Comparison of ENCODE assay signal across 21 cellular contexts in genomic region chr10:44392420-44392819, GRCh38. TPM values are rescaled to one million over a fixed set of nuclear protein-coding genes. Genes with fewer than 3 reads are reported as not detected.
DNase-seq lines count a peak whose midpoint lies in the region; ATAC-seq and TF ChIP-seq lines count a peak whose summit lies in the region.
"Had no signal": no experiment of that assay in that cellular context is flagged by ENCODE, and none has a peak within 500 bp of the region (broad histone marks: within the 10 kb centered on the region; RNA-seq: fewer than 3 reads in every experiment).

No MANE protein-coding gene starts in this region.

- no peak overlapping the region for H3K27ac Mint-ChIP-seq in glutamatergic neuron (ENCODE audit: unreplicated experiment)
- H3K27ac Mint-ChIP-seq: CD14-positive monocyte; CD4-positive, alpha-beta T cell; CD8-positive, alpha-beta memory T cell had no signal

- no peaks in the 10 kb centered on the region for H3K4me1 ChIP-seq in upper lobe of right lung
- H3K4me1 ChIP-seq: A549, BE2C, HAP-1 had no signal

- H3K4me3 ChIP-seq in upper lobe of right lung = no peak overlapping the region
- H3K4me3 ChIP-seq: A549; BLaER1 treated with 17β-estradiol and CSF1 and Interleukin-3, amounts not matched to agents 10 nM and 100 nM; HAP-1 had no signal

- no peak for ATAC-seq in HG03457 (IDR thresholded peaks at IDR 0.05; ENCODE audit: unreplicated experiment)
- ATAC-seq in upper lobe of right lung = no peak
- ATAC-seq: A549 had no signal

- TF ChIP-seq CTCF in glutamatergic neuron (IDR thresholded peaks at IDR 0.05; ENCODE audit: partially characterized antibody, unreplicated experiment) (no peak), upper lobe of right lung (IDR thresholded peaks at IDR 0.05) (no peak)

- no peaks in the 10 kb centered on the region for H3K9me3 ChIP-seq in upper lobe of right lung
- H3K9me3 ChIP-seq: A549; BE2C; BLaER1 treated with 17β-estradiol and CSF1 and Interleukin-3, amounts not matched to agents 10 nM and 100 nM; HAP-1 had no signal

- intact Hi-C loops in upper lobe of right lung (cut with DNase I) = loop anchor here (5.0 kb wide), 1 partner anchor 710 kb away; no protein-coding TSS in a partner anchor

- POLR2A ChIA-PET in HEK293T (lab: Yijun Ruan, JAX) = no interaction called here

- CTCF ChIA-PET in HEK293T (lab: Yijun Ruan, JAX) = interaction anchor here (1.1 to 1.2 kb wide), 3 partner anchors 64 to 465 kb away, joined by 3 read pairs; no protein-coding TSS in a partner anchor

- no peaks in the 10 kb centered on the region for H3K27me3 ChIP-seq in upper lobe of right lung
- H3K27me3 ChIP-seq: BE2C had no signal

- no peaks in the 10 kb centered on the region for H3K36me3 Mint-ChIP-seq in glutamatergic neuron (ENCODE audit: unreplicated experiment)
- H3K36me3 Mint-ChIP-seq: CD14-positive monocyte; CD8-positive, alpha-beta memory T cell had no signal

- DNase-seq in HEK293T (ENCODE audit: extremely low spot score) (no peak), glutamatergic neuron (no peak), retina (peak; percentile 0), upper lobe of right lung (no peak), HPDE6-E6E7 (ENCODE audit: extremely low spot score) (no peak)
- no peak for DNase-seq in stimulated activated naive CD4-positive, alpha-beta T cell treated with Interleukin-2 at 50 U/mL for 16 hours (lab: John Stamatoyannopoulos, UW)
- DNase-seq: 8988T; ACHN; AML-193; BE2C; CD4-positive, alpha-beta T cell; CD8-positive, alpha-beta memory T cell; DMS 273 treated with DMSO at 0.1 percent for 48 hours; DMS79; GDM1; GOT3 had no signal

- peaks cover 6% of the 10 kb centered on the region for H3K9me3 Mint-ChIP-seq in glutamatergic neuron (ENCODE audit: unreplicated experiment)
- H3K9me3 Mint-ChIP-seq: CD4-positive, alpha-beta T cell had no signal

- H3K4me1 Mint-ChIP-seq in glutamatergic neuron (ENCODE audit: low read depth, unreplicated experiment) = peaks cover 2% of the 10 kb centered on the region
- H3K4me1 Mint-ChIP-seq: CD14-positive monocyte; CD8-positive, alpha-beta memory T cell had no signal

- no peak overlapping the region for H3K27ac ChIP-seq in upper lobe of right lung
- H3K27ac ChIP-seq: A549; BLaER1 treated with 17β-estradiol and CSF1 and Interleukin-3, amounts not matched to agents 10 nM and 100 nM had no signal

- H3K36me3 ChIP-seq in upper lobe of right lung = no peaks in the 10 kb centered on the region
- H3K36me3 ChIP-seq: BE2C; BLaER1 treated with 17β-estradiol and CSF1 and Interleukin-3, amounts not matched to agents 10 nM and 100 nM; HAP-1 had no signal

- peaks cover 6% of the 10 kb centered on the region for H3K27me3 Mint-ChIP-seq in glutamatergic neuron (ENCODE audit: unreplicated experiment)

- peak overlapping the region; percentile 9 for H3K4me3 Mint-ChIP-seq in glutamatergic neuron (ENCODE audit: unreplicated experiment)
- H3K4me3 Mint-ChIP-seq: CD14-positive monocyte; CD4-positive, alpha-beta T cell had no signal

TF ChIP-seq in HEK293T, 16 proteins besides CTCF, POLR2A, EP300 and RAD21:
- TF ChIP-seq CTBP1 (IDR thresholded peaks at IDR 0.05; ENCODE audit: borderline replicate concordance) (peak; percentile 11; the same call in 1 of the 2 replicates), SUZ12 (IDR thresholded peaks at IDR 0.05) (no peak), HDGF (IDR thresholded peaks at IDR 0.05; ENCODE audit: borderline replicate concordance) (no peak)

RNA-seq across cellular contexts. Expression of gene CXCL12, which starts 7.5 kb away (rescaled TPM):
- total RNA-seq in glutamatergic neuron (ENCODE audit: unreplicated experiment) = 2.2 TPM
- total RNA-seq in upper lobe of right lung = 40.8 TPM
- total RNA-seq: CD4-positive, alpha-beta T cell; CD8-positive, alpha-beta memory T cell had no signal

Comparison
In these comparisons a context has a peak if more than half of its experiments do, and no peak if none do; other contexts are left out.
1. RNA of gene CXCL12, which starts 7.5 kb away (total RNA-seq): 40.8 TPM in upper lobe of right lung (single experiment); 2.2 TPM in glutamatergic neuron (single experiment); every median in the first group is over 10 times any median in the second.